In the genomic region with DNA sequence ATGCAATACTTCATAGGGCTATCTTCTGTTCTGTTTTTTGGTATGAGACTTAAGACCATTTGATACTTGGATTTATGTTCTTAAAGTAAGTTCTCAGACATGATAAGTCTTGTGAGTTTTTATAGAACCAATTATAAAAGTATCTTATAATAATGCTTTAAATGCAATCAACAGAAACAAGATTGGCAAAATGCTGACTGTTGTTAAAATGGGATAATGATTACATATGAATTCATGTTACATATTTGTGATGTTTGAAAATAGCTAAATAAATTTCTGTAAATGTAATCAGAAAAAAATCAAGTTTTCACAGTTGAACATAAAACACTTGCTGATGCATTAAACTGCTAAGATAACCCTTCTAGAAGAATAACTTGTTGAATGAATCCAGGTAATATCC, we compare ENCODE assay signal across 7 cellular contexts.
"Had no signal": no experiment of that assay in that cellular context is flagged by ENCODE, and none has a peak within 500 bp of the region (broad histone marks: within the 10 kb centered on the region; RNA-seq: fewer than 3 reads in every experiment).

No MANE protein-coding gene starts in this region.

- FAIRE-seq: H1, H54 had no signal

- H2AFZ ChIP-seq: GM23338 had no signal

- H3K4me2 ChIP-seq: GM23338 had no signal

- H3K27ac ChIP-seq: HL-60 had no signal

- H3K4me3 ChIP-seq: GM23338 had no signal

- DNase-seq: H9, HCEC 1CT, KG1 had no signal

- ATAC-seq: GM23338 had no signal
